ENCODE assay signal across 1 cellular context in genomic region chr5:146965781-146966659, GRCh38.
TF ChIP-seq lines count a peak whose summit lies in the region.

No MANE protein-coding gene starts in this region.

TF ChIP-seq in HepG2, 621 proteins besides CTCF, POLR2A, EP300 and RAD21 (continued from another document and continues in another):
- TF ChIP-seq ARID3A (IDR thresholded peaks at IDR 0.05; ENCODE audit: low read depth, low read length) (peak; percentile 85), ZNF20 (CRISPR knock-in tag; IDR thresholded peaks at IDR 0.05) (no peak), ZNF562 (CRISPR knock-in tag; IDR thresholded peaks at IDR 0.05; ENCODE audit: borderline replicate concordance) (no peak), WIZ (CRISPR knock-in tag; IDR thresholded peaks at IDR 0.05) (no peak), ZNF878 (CRISPR knock-in tag; IDR thresholded peaks at IDR 0.05) (no peak), SMC3 (IDR thresholded peaks at IDR 0.05; ENCODE audit: low read length) (peak; percentile 90), RNF2 (conservative IDR thresholded peaks at IDR 0.05; ENCODE audit: low read depth) (no peak), E2F1 (CRISPR knock-in tag; IDR thresholded peaks at IDR 0.05) (no peak), KLF12 (CRISPR knock-in tag; IDR thresholded peaks at IDR 0.05; ENCODE audit: borderline replicate concordance) (no peak), SOX5 (CRISPR knock-in tag; IDR thresholded peaks at IDR 0.05; ENCODE audit: borderline replicate concordance) (no peak), RFX5 (IDR thresholded peaks at IDR 0.05; ENCODE audit: low read depth, low read length) (no peak), IRF1 (CRISPR knock-in tag; IDR thresholded peaks at IDR 0.05; ENCODE audit: low read depth) (no peak), JUN (CRISPR knock-in tag; IDR thresholded peaks at IDR 0.05) (no peak), ZNF567 (CRISPR knock-in tag; IDR thresholded peaks at IDR 0.05; ENCODE audit: borderline replicate concordance) (0 out of 2 replicates have a peak, but pooled peaks have one; percentile 48), MED1 (CRISPR knock-in tag; IDR thresholded peaks at IDR 0.05) (peak; percentile 31; the same call in 1 of the 2 replicates), FOXA3 (CRISPR knock-in tag; IDR thresholded peaks at IDR 0.05) (0 out of 2 replicates have a peak, but pooled peaks have one; percentile 27), TIGD3 (CRISPR knock-in tag; IDR thresholded peaks at IDR 0.05; ENCODE audit: borderline replicate concordance) (no peak), FOXA1 (IDR thresholded peaks at IDR 0.05) (no peak), FOXA1 (CRISPR knock-in tag; IDR thresholded peaks at IDR 0.05) (0 out of 2 replicates have a peak, but pooled peaks have one; percentile 6), ZNF382 (CRISPR knock-in tag; IDR thresholded peaks at IDR 0.05; ENCODE audit: borderline replicate concordance) (no peak), RXRB (CRISPR knock-in tag; IDR thresholded peaks at IDR 0.05; ENCODE audit: borderline replicate concordance) (peak; percentile 99), ZNF121 (CRISPR knock-in tag; IDR thresholded peaks at IDR 0.05) (no peak), ZNF574 (CRISPR knock-in tag; IDR thresholded peaks at IDR 0.05) (no peak), STAG1 (CRISPR knock-in tag; IDR thresholded peaks at IDR 0.05) (peak; percentile 94), MIXL1 (CRISPR knock-in tag; IDR thresholded peaks at IDR 0.05) (peak; percentile 55; the same call in 1 of the 2 replicates), ZNF503 (CRISPR knock-in tag; IDR thresholded peaks at IDR 0.05) (no peak), IRF2 (CRISPR knock-in tag; IDR thresholded peaks at IDR 0.05) (0 out of 2 replicates have a peak, but pooled peaks have one; percentile 22), NR2F6 (IDR thresholded peaks at IDR 0.05) (0 out of 2 replicates have a peak, but pooled peaks have one; percentile 17), NR2F6 (CRISPR knock-in tag; IDR thresholded peaks at IDR 0.05) (0 out of 2 replicates have a peak, but pooled peaks have one; percentile 8), ATF6 (CRISPR knock-in tag; conservative IDR thresholded peaks at IDR 0.05) (no peak), ZGPAT (CRISPR knock-in tag; IDR thresholded peaks at IDR 0.05) (0 out of 2 replicates have a peak, but pooled peaks have one; percentile 24), AHDC1 (CRISPR knock-in tag; IDR thresholded peaks at IDR 0.05; ENCODE audit: borderline replicate concordance) (no peak), CEBPG (CRISPR knock-in tag; IDR thresholded peaks at IDR 0.05) (no peak), ZNF883 (CRISPR knock-in tag; IDR thresholded peaks at IDR 0.05; ENCODE audit: not compliant biosample characterization) (no peak), ZNF589 (CRISPR knock-in tag; conservative IDR thresholded peaks at IDR 0.05) (no peak), RXRA (CRISPR knock-in tag; IDR thresholded peaks at IDR 0.05) (peak; percentile 95; the same call in 1 of the 2 replicates), ZNF354B (CRISPR knock-in tag; IDR thresholded peaks at IDR 0.05) (no peak), SOX13 (IDR thresholded peaks at IDR 0.05) (no peak), SOX13 (CRISPR knock-in tag; conservative IDR thresholded peaks at IDR 0.05 in 1 of 2, IDR thresholded peaks at IDR 0.05 in 1 of 2) (no peak), ELK4 (CRISPR knock-in tag; IDR thresholded peaks at IDR 0.05; ENCODE audit: borderline replicate concordance) (no peak), JARID2 (CRISPR knock-in tag; IDR thresholded peaks at IDR 0.05; ENCODE audit: insufficient replicate concordance) (no peak), PAX8 (CRISPR knock-in tag; IDR thresholded peaks at IDR 0.05; ENCODE audit: borderline replicate concordance) (no peak)
